ENCODE assay signal across 8 cellular contexts in the genomic region with DNA sequence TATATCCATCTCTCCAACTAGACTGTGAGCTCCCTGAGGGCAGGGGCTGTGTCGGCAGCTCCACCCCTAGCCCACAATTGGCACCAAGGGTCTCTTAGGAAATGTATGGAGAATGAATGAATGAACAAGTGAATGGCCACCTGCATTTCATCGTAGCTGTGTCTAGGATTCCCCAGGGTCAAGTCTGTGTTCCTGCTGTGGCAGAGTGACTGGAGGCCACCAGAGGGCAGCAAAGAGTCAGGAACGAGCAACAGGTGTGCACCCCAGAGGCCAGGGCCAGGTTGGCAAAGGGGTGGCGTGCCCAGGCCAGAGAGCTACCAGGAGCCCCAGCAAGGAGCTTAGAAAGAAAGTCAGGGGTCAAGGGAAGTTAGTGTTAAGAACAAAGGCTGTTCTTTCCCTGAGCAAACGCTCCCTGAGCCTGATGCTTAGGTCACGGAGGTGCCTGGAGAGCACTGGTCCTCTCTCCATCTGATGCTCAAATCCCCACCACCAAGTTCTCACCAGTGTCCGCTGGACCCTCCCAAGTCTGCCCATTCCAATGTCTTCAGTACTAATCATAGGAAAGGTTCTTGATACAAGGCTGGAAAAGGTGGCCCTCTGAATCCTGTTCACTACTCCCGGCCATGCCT.
DNase-seq lines count a peak whose midpoint lies in the region; ATAC-seq and TF ChIP-seq lines count a peak whose summit lies in the region.

No MANE protein-coding gene starts in this region.

- intact Hi-C loops in adrenal gland (cut with DNase I), result loop anchor here in 1 of 2 donors (5.0 kb wide), 1 partner anchor 389 kb away; no protein-coding TSS in a partner anchor
- intact Hi-C loops in spleen (cut with DNase I; ENCODE audit: low total_unique reads), result loop anchor here (10.0 kb wide), 1 partner anchor 461 kb away; no protein-coding TSS in a partner anchor

- 46 to 50% (median 47%) methylated on average over 8 of the region's 8 CpGs for whole genome bisulfite sequencing in adrenal gland, 4 donors
- 48 to 55% (median 53%) methylated on average over 8 of the region's 8 CpGs for WGBS in spleen, 5 donors

- DNase-seq in AML-193 (lab: John Stamatoyannopoulos, UW), result peak; percentile 38 to 55
- peak; percentile 29 for DNase-seq in LHCN-M2 (ENCODE audit: low read depth)
- DNase-seq in SW480 (ENCODE audit: low spot score), result peak; percentile 67
- DNase-seq in adrenal gland, result peak; percentile 64 to 80 (median 68)
- DNase-seq in hepatic stellate cell (ENCODE audit: low spot score), result peak; percentile 65
- DNase-seq in spleen, result peak; percentile 90

- TF ChIP-seq CTCF in adrenal gland (IDR thresholded peaks at IDR 0.05) (peak; percentile 68 to 83 (median 76)), spleen (IDR thresholded peaks at IDR 0.05 in 8 of 11, conservative IDR thresholded peaks at IDR 0.05 in 3 of 11) (peak; percentile 69 to 91 (median 81))

- H3K27me3 ChIP-seq in adrenal gland (no peaks in the 10 kb centered on the region), spleen (replicated peaks in 1 of 7) (peaks cover 0 to 8% (median 0%) of the 10 kb centered on the region in 7 donors)

- H3K4me1 ChIP-seq in adrenal gland (replicated peaks in 1 of 2) (peaks cover 0 to 8% of the 10 kb centered on the region in 2 donors), spleen (peaks cover 0 to 40% (median 7%) of the 10 kb centered on the region in 6 donors)

- H3K9me3 ChIP-seq in adrenal gland (replicated peaks in 1 of 3) (no peaks in the 10 kb centered on the region), spleen (no peaks in the 10 kb centered on the region)

- no peaks in the 10 kb centered on the region for H3K36me3 ChIP-seq in adrenal gland (replicated peaks in 1 of 2)
- H3K36me3 ChIP-seq in spleen, result peaks cover 0 to 19% (median 0%) of the 10 kb centered on the region in 6 donors

- ATAC-seq in GM18907 (IDR thresholded peaks at IDR 0.05; ENCODE audit: unreplicated experiment) (peak; percentile 76), HG02938 (IDR thresholded peaks at IDR 0.05; ENCODE audit: unreplicated experiment) (no peak)

- TF ChIP-seq POLR2A in adrenal gland (IDR thresholded peaks at IDR 0.05), result no peak
- TF ChIP-seq POLR2A in spleen (IDR thresholded peaks at IDR 0.05), result no peak

- H3K27ac ChIP-seq in adrenal gland (no peak overlapping the region), spleen (peak overlapping the region in 1 of 8 donors; percentile 49)

- H3K4me3 ChIP-seq in adrenal gland (no peak overlapping the region), spleen (no peak overlapping the region)

Comparison
In these comparisons a context has a peak if more than half of its experiments do, and no peak if none do; other contexts are left out.
1. DNase-seq: peak in every context shown above with its lines; median percentile 90 in spleen; 68 in adrenal gland; 67 in SW480; 65 in hepatic stellate cell; 46 in AML-193; 29 in LHCN-M2.